9 cellular contexts compared by ENCODE assay signal in genomic region chr12:14769462-14769836, GRCh38. TPM values are rescaled to one million over a fixed set of nuclear protein-coding genes. Genes with fewer than 3 reads are reported as not detected.
DNase-seq lines count a peak whose midpoint lies in the region; ATAC-seq, FAIRE-seq and TF ChIP-seq lines count a peak whose summit lies in the region.
"Had no signal": no experiment of that assay in that cellular context is flagged by ENCODE, and none has a peak within 500 bp of the region (broad histone marks: within the 10 kb centered on the region; RNA-seq: fewer than 3 reads in every experiment).

No MANE protein-coding gene starts in this region.

- no peak overlapping the region for H4K5ac ChIP-seq in H9 (ENCODE audit: insufficient read length, low read depth, low read length)

- peak overlapping the region; percentile 97 to 99 (median 98) for H3K27ac Mint-ChIP-seq in H9

- no peak overlapping the region for H4K91ac ChIP-seq in H9 (ENCODE audit: insufficient read length, low read depth, low read length)

- peak overlapping the region; percentile 65; the same call in 1 of the 2 replicates for H3K14ac ChIP-seq in H9 (ENCODE audit: insufficient read depth, low read length)

- H3T11ph ChIP-seq in H9 (ENCODE audit: low read length): no peak overlapping the region

- no peaks in the 10 kb centered on the region for H3K4me1 ChIP-seq in H9 (ENCODE audit: insufficient read depth, low read length)
- H3K4me1 ChIP-seq in neuron (ENCODE audit: insufficient read depth, low read length): no peaks in the 10 kb centered on the region

- H3K4me3 Mint-ChIP-seq in H9: peak overlapping the region; percentile 96 to 98

- H3K27me3 Mint-ChIP-seq in H9 (ENCODE audit: low read depth): peaks cover 5% of the 10 kb centered on the region; the same call in 1 of the 2 replicates

- H2BK5ac ChIP-seq in H9 (ENCODE audit: insufficient read length, low read length): no peak overlapping the region

- no peak overlapping the region for H3K23ac ChIP-seq in H9 (ENCODE audit: insufficient read length, low read depth, low read length)

- H3K18ac ChIP-seq in H9 (ENCODE audit: insufficient read length, low read depth, low read length): peak overlapping the region; percentile 55

- no peak overlapping the region for H2BK12ac ChIP-seq in H9 (ENCODE audit: insufficient read length, low read depth, low read length)

- H2AFZ ChIP-seq in H9 (ENCODE audit: low read length): no peak overlapping the region
- H2AFZ ChIP-seq in neuron (ENCODE audit: low read depth, low read length): no peak overlapping the region

- DNase-seq in GM06990 (ENCODE audit: extremely low read depth, insufficient read length): no peak
- peak; percentile 87 for DNase-seq in H9
- peak; percentile 7 for DNase-seq in fibroblast of gingiva (ENCODE audit: low read depth)
- DNase-seq in stimulated activated CD4-positive, alpha-beta T cell treated with anti-CD3 and anti-CD28 coated beads, Interleukin-1b, Interleukin-23, amount 100 ng/mL, for 48 hours: no peak
- no peak for DNase-seq in GM19239 (ENCODE audit: insufficient read length, low spot score)

- WGBS in H9 (ENCODE audit: extremely low coverage, insufficient read length, low lambda C conversion rate): no CpG with 5 or more reads among the region's 19 CpGs

- H2AK5ac ChIP-seq in H9 (ENCODE audit: insufficient read length, low read length): no peak overlapping the region

- ATAC-seq in SK-N-SH treated with all-trans-retinoic acid at 6 μM for 48 hours: peak; percentile 5
- ATAC-seq in GM19397 (IDR thresholded peaks at IDR 0.05; ENCODE audit: unreplicated experiment): no peak

- H3K4me1 Mint-ChIP-seq in H9: peaks cover 18 to 29% of the 10 kb centered on the region in 2 experiments

- no peak overlapping the region for H2BK15ac ChIP-seq in H9 (ENCODE audit: low read depth, low read length)

- no peak overlapping the region for H3K4ac ChIP-seq in H9 (ENCODE audit: low read depth, low read length)

- peaks cover 7 to 9% of the 10 kb centered on the region in 2 experiments; a peak in 4 of 5 replicates for H3K9me3 Mint-ChIP-seq in H9

- H3K9me3 ChIP-seq in H9 (ENCODE audit: control insufficient read depth, low read depth, low read length) (no peaks in the 10 kb centered on the region), neuron (ENCODE audit: low read length) (peaks cover 9% of the 10 kb centered on the region)

- H3K27ac ChIP-seq in H9 (ENCODE audit: insufficient read length, low read depth, low read length): no peak overlapping the region

- H3K79me2 ChIP-seq in H9 (ENCODE audit: insufficient read depth, low read length): no peaks in the 10 kb centered on the region; the same call in 1 of the 2 replicates

- no peak overlapping the region for H4K8ac ChIP-seq in H9 (replicated peaks; ENCODE audit: insufficient read length, low read depth, low read length)

- H3K36me3 ChIP-seq in GM06990 (ENCODE audit: control insufficient read depth, insufficient read depth, low read length) (peaks cover 2% of the 10 kb centered on the region), neuron (ENCODE audit: insufficient read depth, low read length) (no peaks in the 10 kb centered on the region)

- H3K36me3 Mint-ChIP-seq in H9 (ENCODE audit: insufficient read depth in 1 of 3, low read depth in 3 of 3): peaks cover 18 to 33% (median 26%) of the 10 kb centered on the region in 3 experiments

- peak overlapping the region; percentile 89 for H3K4me2 ChIP-seq in H9 (ENCODE audit: insufficient read depth, insufficient read length, low read length)

- H3K56ac ChIP-seq in H9 (ENCODE audit: insufficient read length, low read depth, low read length): no peak overlapping the region

- H3K27me3 ChIP-seq in GM06990 (replicated peaks; ENCODE audit: control insufficient read depth, insufficient read depth, low read length) (no peaks in the 10 kb centered on the region), H9 (ENCODE audit: insufficient read depth, low read length) (no peaks in the 10 kb centered on the region), neuron (ENCODE audit: insufficient read depth, low read length) (no peaks in the 10 kb centered on the region)

- no peak overlapping the region for H2BK120ac ChIP-seq in H9 (ENCODE audit: low read depth, low read length, poor library complexity, severe bottlenecking)

- H3K4me3 ChIP-seq in GM06990 (replicated peaks; ENCODE audit: low read depth, low read length) (peak overlapping the region; percentile 79), neuron (ENCODE audit: low read length) (peak overlapping the region; percentile 45)

- H3K23me2 ChIP-seq in H9 (ENCODE audit: insufficient read length, low read depth, low read length, poor library complexity, severe bottlenecking): peaks cover 8% of the 10 kb centered on the region

- no peaks in the 10 kb centered on the region for H3K79me1 ChIP-seq in H9 (ENCODE audit: insufficient read depth, low read depth, low read length, poor library complexity, severe bottlenecking)

- peaks cover 3% of the 10 kb centered on the region for H4K20me1 ChIP-seq in H9 (ENCODE audit: control insufficient read depth, insufficient read depth, insufficient read length)

- TF ChIP-seq CTCF in GM06990 (IDR thresholded peaks at IDR 0.05; ENCODE audit: insufficient read depth, low read length, poor library complexity, severe bottlenecking) (peak; percentile 6), H9 (conservative IDR thresholded peaks at IDR 0.05) (no peak; the same call in 2 of the 3 replicates)

- H3K9ac ChIP-seq in H9 (ENCODE audit: extremely low read depth, insufficient read length, low read length): peak overlapping the region; percentile 92

- no peak for FAIRE-seq in GM19239 (lab: Jason Lieb, UNC)

- H2BK20ac ChIP-seq in H9 (ENCODE audit: low read depth, low read length, poor library complexity, severe bottlenecking): no peak overlapping the region

TF ChIP-seq in SK-N-SH treated with all-trans-retinoic acid at 6 μM for 48 hours, 23 proteins besides CTCF, POLR2A, EP300 and RAD21 (continues in another document):
- TF ChIP-seq ZNF70 (CRISPR knock-in tag; IDR thresholded peaks at IDR 0.05) (no peak), ZFP3 (CRISPR knock-in tag; IDR thresholded peaks at IDR 0.05) (no peak), TCF4 (CRISPR knock-in tag; IDR thresholded peaks at IDR 0.05; ENCODE audit: borderline replicate concordance) (no peak), TOX (CRISPR knock-in tag; IDR thresholded peaks at IDR 0.05; ENCODE audit: borderline replicate concordance) (no peak), CREB5 (CRISPR knock-in tag; IDR thresholded peaks at IDR 0.05; ENCODE audit: low read depth) (no peak; the same call in 1 of the 2 replicates), ARNTL (CRISPR knock-in tag; IDR thresholded peaks at IDR 0.05; ENCODE audit: borderline replicate concordance, low read depth) (no peak), PATZ1 (CRISPR knock-in tag; IDR thresholded peaks at IDR 0.05; ENCODE audit: borderline replicate concordance) (no peak), ESRRG (CRISPR knock-in tag; IDR thresholded peaks at IDR 0.05) (no peak), OSR1 (CRISPR knock-in tag; IDR thresholded peaks at IDR 0.05) (no peak), PPARA (CRISPR knock-in tag; IDR thresholded peaks at IDR 0.05; ENCODE audit: borderline replicate concordance) (no peak), CSDC2 (CRISPR knock-in tag; IDR thresholded peaks at IDR 0.05) (no peak), ZC3H10 (CRISPR knock-in tag; IDR thresholded peaks at IDR 0.05) (no peak)
- TF ChIP-seq, protein P1, sequence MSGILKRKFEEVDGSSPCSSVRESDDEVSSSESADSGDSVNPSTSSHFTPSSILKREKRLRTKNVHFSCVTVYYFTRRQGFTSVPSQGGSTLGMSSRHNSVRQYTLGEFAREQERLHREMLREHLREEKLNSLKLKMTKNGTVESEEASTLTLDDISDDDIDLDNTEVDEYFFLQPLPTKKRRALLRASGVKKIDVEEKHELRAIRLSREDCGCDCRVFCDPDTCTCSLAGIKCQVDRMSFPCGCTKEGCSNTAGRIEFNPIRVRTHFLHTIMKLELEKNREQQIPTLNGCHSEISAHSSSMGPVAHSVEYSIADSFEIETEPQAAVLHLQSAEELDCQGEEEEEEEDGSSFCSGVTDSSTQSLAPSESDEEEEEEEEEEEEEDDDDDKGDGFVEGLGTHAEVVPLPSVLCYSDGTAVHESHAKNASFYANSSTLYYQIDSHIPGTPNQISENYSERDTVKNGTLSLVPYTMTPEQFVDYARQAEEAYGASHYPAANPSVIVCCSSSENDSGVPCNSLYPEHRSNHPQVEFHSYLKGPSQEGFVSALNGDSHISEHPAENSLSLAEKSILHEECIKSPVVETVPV (CRISPR knock-in tag; IDR thresholded peaks at IDR 0.05): no peak

RNA-seq across cellular contexts. Expression of gene WBP11, which starts 33.8 kb away (rescaled TPM):
- total RNA-seq in H9 (2021): 108 TPM in 2 replicates

RNA-seq across cellular contexts. Expression of gene C12orf60, which starts 34.0 kb away (rescaled TPM):
- total RNA-seq in H9 (2021): 1.6 and 1.9 TPM in 2 replicates

RNA-seq across cellular contexts. Expression of gene SMCO3, which starts 44.5 kb away (rescaled TPM):
- total RNA-seq in H9 (2021): not detected in 2 replicates
- total RNA-seq: activated CD8-positive, alpha-beta memory T cell treated with anti-CD3 and anti-CD28 coated beads for 36 hours had no signal

Comparison
In these comparisons a context has a peak if more than half of its experiments do, and no peak if none do; other contexts are left out.
1. DNase-seq: peak in H9 (single experiment) and fibroblast of gingiva (single experiment); none in GM06990 (single experiment), stimulated activated CD4-positive, alpha-beta T cell treated with anti-CD3 and anti-CD28 coated beads, Interleukin-1b, Interleukin-23, amount 100 ng/mL, for 48 hours (single experiment) and GM19239 (single experiment).